Comparison of ENCODE assay signal across 8 cellular contexts in genomic region chr12:89525824-89526770, GRCh38. TPM values are rescaled to one million over a fixed set of nuclear protein-coding genes. Genes with fewer than 3 reads are reported as not detected.
DNase-seq lines count a peak whose midpoint lies in the region; ATAC-seq and TF ChIP-seq lines count a peak whose summit lies in the region.

POC1B (minus strand) TSS chr12:89526047; CDS start chr12:89525895, 152 bp downstream.

- H3K4ac ChIP-seq in IMR-90 (ENCODE audit: low read depth, low read length): peak within 1 kb of the TSS; percentile 99

- H3K4me1 ChIP-seq in IMR-90 (ENCODE audit: control insufficient read depth, insufficient read depth, low read length): peaks cover 11% of the 10 kb centered on the region

- peak within 1 kb of the TSS; percentile 99 for H3K14ac ChIP-seq in IMR-90 (replicated peaks; ENCODE audit: low read depth, low read length)

- CTCF ChIA-PET in IMR-90 (lab: Yijun Ruan, JAX): interaction anchor here (0.7 to 1.4 kb wide), 3 partner anchors 49 to 509 kb away, joined by 3 to 5 read pairs (median 3); no protein-coding TSS in a partner anchor

- in situ Hi-C loops in IMR-90 (cut with MboI; ENCODE audit: low sequenced_read_pairs): loop anchor here (5.0 to 10.0 kb wide), 3 partner anchors 54 to 509 kb away; partner anchors contain the start of gene DUSP6

- H3K27ac ChIP-seq in IMR-90 (ENCODE audit: insufficient read depth, low read length): peak within 1 kb of the TSS; percentile 92

- H3K9ac ChIP-seq in IMR-90 (ENCODE audit: low read depth, low read length): peak within 1 kb of the TSS; percentile 86

- BruUV-seq in IMR-90 (replicated peaks; lab: Mats Ljungman, UMichigan): no TSS peak

- H3K9me1 ChIP-seq in IMR-90 (ENCODE audit: insufficient read depth, low read length): peaks cover 3% of the 10 kb centered on the region; the same call in 1 of the 2 replicates

- WGBS in IMR-90 (ENCODE audit: extremely low coverage in 2 of 2, insufficient read length in 1 of 2), 2 experiments: 0% methylated on average over 3 of the region's 39 CpGs; no CpG with 5 or more reads in 1 of the 2 experiments

- peak within 1 kb of the TSS; percentile 79 for H3K56ac ChIP-seq in IMR-90 (ENCODE audit: extremely low read depth, insufficient read depth, low read length)

- TF ChIP-seq RAD21 in IMR-90 (IDR thresholded peaks at IDR 0.05; ENCODE audit: low read length): no peak

- peak within 1 kb of the TSS; percentile 100 for H4K91ac ChIP-seq in IMR-90 (ENCODE audit: insufficient read depth, low read depth, low read length)

- H2BK15ac ChIP-seq in IMR-90 (ENCODE audit: low read depth, low read length): peak within 1 kb of the TSS; percentile 89; the same call in 2 of the 3 replicates

- peak within 1 kb of the TSS; percentile 98 for H2BK5ac ChIP-seq in IMR-90 (ENCODE audit: low read depth, low read length, poor library complexity, severe bottlenecking)

- intact Hi-C loops in IMR-90 (cut with micrococcal nuclease): loop anchor here (2.0 to 10.0 kb wide), 3 partner anchors 173 to 941 kb away; partner anchors contain the start of genes DUSP6 and KITLG

- H3K36me3 ChIP-seq in IMR-90 (ENCODE audit: control insufficient read depth, insufficient read depth, low read length): 0 out of 2 replicates have a peak, but pooled peaks cover 2% of the 10 kb centered on the region

- H3K27me3 ChIP-seq in IMR-90 (ENCODE audit: control insufficient read depth, insufficient read depth, low read length): no peaks in the 10 kb centered on the region

- TF ChIP-seq CTCF in IMR-90 (conservative IDR thresholded peaks at IDR 0.05; ENCODE audit: low read depth, low read length) (no peak), epithelial cell of esophagus (IDR thresholded peaks at IDR 0.05; ENCODE audit: insufficient read depth, low read depth, low read length, missing control alignments) (no peak)

- no peak for TF ChIP-seq POLR2A in IMR-90 (IDR thresholded peaks at IDR 0.05; ENCODE audit: low read depth, low read length)

- ATAC-seq in GM21576 (IDR thresholded peaks at IDR 0.05; ENCODE audit: unreplicated experiment): peak; percentile 70
- ATAC-seq in IMR-90 (ENCODE audit: low read depth): peak; percentile 79

- peak within 1 kb of the TSS; percentile 99 for H2BK120ac ChIP-seq in IMR-90 (ENCODE audit: low read depth, low read length)

- H2AK5ac ChIP-seq in IMR-90 (ENCODE audit: low read depth, low read length): 0 out of 2 replicates have a peak within 1 kb of the TSS, but pooled peaks have one; percentile 81

- H4K20me1 ChIP-seq in IMR-90 (ENCODE audit: insufficient read depth, low read length): peaks cover 3% of the 10 kb centered on the region; the same call in 1 of the 2 replicates

- POLR2A ChIA-PET in IMR-90 (lab: Charles Lee; ENCODE audit: unreplicated experiment): no interaction called here

- peak within 1 kb of the TSS; percentile 99 for H3K18ac ChIP-seq in IMR-90 (ENCODE audit: low read depth, low read length)

- dilution Hi-C loops in IMR-90 (cut with HindIII; ENCODE audit: low sequenced_read_pairs, unreplicated experiment): no loop called here

- H3K4me2 ChIP-seq in IMR-90 (ENCODE audit: low read depth, low read length): peak within 1 kb of the TSS; percentile 84

- H3K79me1 ChIP-seq in IMR-90 (ENCODE audit: low read depth in 1 of 2, low read length in 2 of 2): peaks cover 28 to 29% of the 10 kb centered on the region in 2 experiments

- no peaks in the 10 kb centered on the region for H3K9me3 ChIP-seq in IMR-90 (ENCODE audit: control insufficient read depth, insufficient read depth, low read length)

- H2BK20ac ChIP-seq in IMR-90 (ENCODE audit: low read depth, low read length): peak within 1 kb of the TSS; percentile 99

- H3K23ac ChIP-seq in IMR-90 (ENCODE audit: low read depth, low read length): peak within 1 kb of the TSS; percentile 99

- H4K5ac ChIP-seq in IMR-90 (ENCODE audit: low read depth, low read length): peak within 1 kb of the TSS; percentile 97

- DNase-seq in DMS114 treated with DMSO at 0.1 percent for 48 hours (lab: John Stamatoyannopoulos, UW; ENCODE audit: unreplicated experiment): peak; percentile 84
- peak; percentile 77 for DNase-seq in IMR-90
- peak; percentile 90 for DNase-seq in OCI-M1 (lab: John Stamatoyannopoulos, UW)
- DNase-seq in activated T-cell treated with anti-CD3 and anti-CD28 coated beads for 24 hours (ENCODE audit: low read depth): peak; percentile 69
- peak; percentile 76 for DNase-seq in epithelial cell of esophagus (ENCODE audit: low read depth)
- peak; percentile 87 for DNase-seq in midbrain (lab: John Stamatoyannopoulos, UW)
- peak; percentile 29 to 41 for DNase-seq in stimulated activated CD8-positive, alpha-beta memory T cell treated with anti-CD3 and anti-CD28 coated beads, Interleukin-2, amount 100 ng/mL, for 1 hour (ENCODE audit: low read depth in 2 of 2)

- H4K8ac ChIP-seq in IMR-90 (ENCODE audit: low read depth in 2 of 2, low read length in 2 of 2): peak within 1 kb of the TSS; percentile 87 to 100

- peak within 1 kb of the TSS; percentile 88 for H3K4me3 ChIP-seq in IMR-90 (ENCODE audit: insufficient read depth, low read depth, low read length)
- H3K4me3 ChIP-seq in epithelial cell of esophagus (ENCODE audit: low read length): peak within 1 kb of the TSS; percentile 84

- H2AK9ac ChIP-seq in IMR-90 (replicated peaks; ENCODE audit: low read depth, low read length, poor library complexity): peak within 1 kb of the TSS; percentile 98

- H2AFZ ChIP-seq in IMR-90 (replicated peaks; ENCODE audit: low read length, poor library complexity): peak within 1 kb of the TSS; percentile 100

TF ChIP-seq in IMR-90, 13 proteins besides CTCF, POLR2A, EP300 and RAD21:
- TF ChIP-seq MAFK (IDR thresholded peaks at IDR 0.05; ENCODE audit: low read depth, low read length) (0 out of 2 replicates have a peak, but pooled peaks have one; percentile 0), NFE2L2 (IDR thresholded peaks at IDR 0.05; ENCODE audit: low read depth, low read length) (no peak), USF2 (IDR thresholded peaks at IDR 0.05; ENCODE audit: low read depth, low read length) (0 out of 2 replicates have a peak, but pooled peaks have one; percentile 12), MXI1 (IDR thresholded peaks at IDR 0.05; ENCODE audit: borderline replicate concordance, low read depth, low read length) (no peak), RCOR1 (IDR thresholded peaks at IDR 0.05; ENCODE audit: insufficient replicate concordance, low read length) (no peak), SMC3 (IDR thresholded peaks at IDR 0.05; ENCODE audit: low read depth, low read length) (no peak), BHLHE40 (IDR thresholded peaks at IDR 0.05; ENCODE audit: low read depth, low read length) (no peak), CEBPB (IDR thresholded peaks at IDR 0.05; ENCODE audit: low read depth, low read length) (no peak), MAZ (IDR thresholded peaks at IDR 0.05; ENCODE audit: borderline replicate concordance, low read depth, low read length) (0 out of 2 replicates have a peak, but pooled peaks have one; percentile 45), ELK1 (IDR thresholded peaks at IDR 0.05; ENCODE audit: borderline replicate concordance, low read depth, low read length) (no peak), RFX5 (IDR thresholded peaks at IDR 0.05; ENCODE audit: low read depth, low read length) (no peak), FOS (IDR thresholded peaks at IDR 0.05; ENCODE audit: low read depth, low read length) (no peak), CHD1 (IDR thresholded peaks at IDR 0.05; ENCODE audit: low read depth, low read length) (no peak)

RNA-seq across cellular contexts. Expression of gene POC1B, which starts in this region (rescaled TPM):
- total RNA-seq in IMR-90 (2012; rRNA removed): 10.4 and 13.3 TPM in 2 replicates
- polyA plus RNA-seq in IMR-90 (2012; rRNA removed): 4.7 and 5.0 TPM in 2 replicates
- 0.77 and 1.7 TPM in 2 replicates for polyA plus RNA-seq in IMR-90 (2012; cell fraction: cytosol; rRNA removed)
- polyA plus RNA-seq in IMR-90 (2012; cell fraction: nucleus; rRNA removed; ENCODE audit: low replicate concordance): 1.2 and 7.7 TPM in 2 replicates

Comparison
In these comparisons a context has a peak if more than half of its experiments do, and no peak if none do; other contexts are left out.
1. Peak in every context shown above with its lines: DNase-seq, ATAC-seq, H3K4me3 ChIP-seq and H3K27ac ChIP-seq.
2. DNase-seq: peak in every context shown above with its lines; median percentile 90 in OCI-M1; 87 in midbrain; 84 in DMS114 treated with DMSO at 0.1 percent for 48 hours; 77 in IMR-90; 76 in epithelial cell of esophagus; 69 in activated T-cell treated with anti-CD3 and anti-CD28 coated beads for 24 hours; 35 in stimulated activated CD8-positive, alpha-beta memory T cell treated with anti-CD3 and anti-CD28 coated beads, Interleukin-2, amount 100 ng/mL, for 1 hour.